8 cellular contexts compared by ENCODE assay signal in genomic region chr17:1398900-1399299, GRCh38. TPM values are rescaled to one million over a fixed set of nuclear protein-coding genes. Genes with fewer than 3 reads are reported as not detected.
A peak's percentile ranks its signal among the peaks of the same experiment; 100 is the strongest.
DNase-seq lines count a peak whose midpoint lies in the region; ATAC-seq and TF ChIP-seq lines count a peak whose summit lies in the region.

No MANE protein-coding gene starts in this region.

- intact Hi-C loops in Panc1 (cut with micrococcal nuclease; ENCODE audit: unreplicated experiment), result no loop called here

- peak overlapping the region; percentile 94 for H3K27ac ChIP-seq in Panc1 (ENCODE audit: low read length)

- in situ Hi-C loops in Panc1 (cut with HindIII; ENCODE audit: low pct_unique_long_range_greater_than_20kb, low sequenced_read_pairs), result no loop called here

- H3K27me3 ChIP-seq in Panc1 (ENCODE audit: control insufficient read depth, insufficient read depth, low read length) (no peaks in the 10 kb centered on the region), mucosa of stomach (ENCODE audit: control insufficient read depth, insufficient read depth, low read length) (no peaks in the 10 kb centered on the region)

- no peaks in the 10 kb centered on the region for H3K9me3 ChIP-seq in Panc1 (ENCODE audit: control insufficient read depth, insufficient read depth, low read depth, low read length)
- H3K9me3 ChIP-seq in mucosa of stomach (ENCODE audit: control insufficient read depth, low read length), result no peaks in the 10 kb centered on the region

- TF ChIP-seq CTCF in Panc1 (IDR thresholded peaks at IDR 0.05), result no peak

- no peak for ATAC-seq in Panc1
- no peak for ATAC-seq in GM18909 (IDR thresholded peaks at IDR 0.05; ENCODE audit: poor library complexity, unreplicated experiment)

- H3K9ac ChIP-seq in mucosa of stomach (ENCODE audit: low read length), result peak overlapping the region; percentile 96

- H3K36me3 ChIP-seq in Panc1 (ENCODE audit: control insufficient read depth, insufficient read depth, low read length), result peaks cover 4% of the 10 kb centered on the region
- no peaks in the 10 kb centered on the region for H3K36me3 ChIP-seq in mucosa of stomach (ENCODE audit: control insufficient read depth, insufficient read depth, low read length)

- H3K4me3 ChIP-seq in Panc1 (ENCODE audit: low read depth in 2 of 2, low read length in 2 of 2) (peak overlapping the region; percentile 78 to 93), mucosa of stomach (ENCODE audit: low read length) (peak overlapping the region; percentile 99)

- DNase-seq in NCI-H1417 (lab: John Stamatoyannopoulos, UW) (peak in 2 of 3 experiments; percentile 22 to 49), NCI-H1417 treated with DMSO at 0.1 percent for 48 hours (lab: John Stamatoyannopoulos, UW) (no peak), Panc1 (ENCODE audit: low read depth, low spot score) (no peak), dermis blood vessel endothelial cell (peak; percentile 58), NCI-H2196 treated with DMSO at 0.1 percent for 48 hours (lab: John Stamatoyannopoulos, UW; ENCODE audit: unreplicated experiment) (no peak), NCI-H748 treated with DMSO at 0.1 percent for 48 hours (lab: John Stamatoyannopoulos, UW) (no peak)

- peaks cover 18% of the 10 kb centered on the region for H3K4me1 ChIP-seq in Panc1 (ENCODE audit: control insufficient read depth, insufficient read depth, low read length)
- peaks cover 19% of the 10 kb centered on the region for H3K4me1 ChIP-seq in mucosa of stomach (ENCODE audit: control insufficient read depth, insufficient read depth, low read length)

- BruUV-seq in Panc1 (replicated peaks; lab: Mats Ljungman, UMichigan), result no TSS peak

- POLR2A ChIA-PET in Panc1 (lab: Charles Lee), result no interaction called here

- CTCF ChIA-PET in Panc1 (lab: Charles Lee), result no interaction called here

RNA-seq across cellular contexts. Expression of gene YWHAE, which starts 1.1 kb away (rescaled TPM):
- 537 TPM for total RNA-seq in Panc1 (2021; ENCODE audit: unreplicated experiment)
- 662 TPM for polyA plus RNA-seq in Panc1 (2012; ENCODE audit: insufficient read length)
- 558 and 1,026 TPM in 2 replicates for total RNA-seq in dermis blood vessel endothelial cell

RNA-seq across cellular contexts. Expression of gene CRK, which starts 57.1 kb away (rescaled TPM):
- 67.0 TPM for total RNA-seq in Panc1 (2021; ENCODE audit: unreplicated experiment)
- 46.2 TPM for polyA plus RNA-seq in Panc1 (2012; ENCODE audit: insufficient read length)
- 162 and 166 TPM in 2 replicates for total RNA-seq in dermis blood vessel endothelial cell

Comparison
In these comparisons a context has a peak if more than half of its experiments do, and no peak if none do; other contexts are left out.
1. DNase-seq: peak in NCI-H1417 (2 of 3) and dermis blood vessel endothelial cell (single experiment); none in NCI-H1417 treated with DMSO at 0.1 percent for 48 hours (single experiment), Panc1 (single experiment), NCI-H2196 treated with DMSO at 0.1 percent for 48 hours (single experiment) and NCI-H748 treated with DMSO at 0.1 percent for 48 hours (single experiment).